ENCODE assay signal across 34 cellular contexts in the genomic region with DNA sequence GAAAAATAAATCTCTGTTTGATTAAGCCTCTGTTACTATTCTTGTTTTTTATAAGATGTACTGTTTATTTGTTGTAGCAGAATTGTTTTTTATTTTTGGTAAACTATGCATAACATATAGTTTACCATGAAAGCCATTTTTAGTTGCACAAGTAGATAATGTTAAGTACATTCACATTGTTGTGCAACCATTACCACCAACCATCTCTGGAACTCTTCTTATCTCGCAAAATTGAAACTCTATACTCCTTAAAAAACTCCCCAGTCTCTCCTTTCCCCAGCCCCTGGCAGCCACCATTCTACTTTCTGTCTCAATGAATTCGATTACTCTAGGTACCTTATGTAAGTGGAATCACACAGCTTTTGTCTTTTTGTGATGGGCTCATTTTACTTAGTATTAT. TPM values are rescaled to one million over a fixed set of nuclear protein-coding genes. Genes with fewer than 3 reads are reported as not detected.
"Had no signal": no experiment of that assay in that cellular context is flagged by ENCODE, and none has a peak within 500 bp of the region (broad histone marks: within the 10 kb centered on the region; RNA-seq: fewer than 3 reads in every experiment).

No MANE protein-coding gene starts in this region.

- FAIRE-seq: frontal cortex, keratinocyte had no signal

- H3K27me3 ChIP-seq: breast epithelium, spleen, uterus had no signal

- H3K4me1 Mint-ChIP-seq: activated CD4-positive, alpha-beta T cell treated with anti-CD3 and anti-CD28 coated beads, Interleukin-2, amount 10 ng/mL, durations not matched to agents 24 days and 14 days; activated naive CD8-positive, alpha-beta T cell treated with anti-CD3 and anti-CD28 coated beads for 36 hours; T-helper 17 cell had no signal

- H3K9me3 ChIP-seq: breast epithelium, mucosa of descending colon, thoracic aorta, uterus had no signal

- H3K9me3 Mint-ChIP-seq: activated CD4-positive, alpha-beta memory T cell treated with anti-CD3 and anti-CD28 coated beads for 36 hours; activated naive CD4-positive, alpha-beta T cell treated with anti-CD3 and anti-CD28 coated beads for 36 hours; dendritic cell treated with granulocyte-macrophage colony-stimulating factor and Interleukin-4, amounts not matched to agents 40 ng/mL and 50 ng/mL, for 4 days; natural killer cell treated with Interleukin-12 subunit alpha and Interleukin-12 subunit beta and Interleukin-15 and Interleukin-18, amount 100 ng/mL, for 72 hours had no signal

- H3K27ac ChIP-seq: breast epithelium, spleen, thoracic aorta, uterus had no signal

- H3K36me3 ChIP-seq: breast epithelium, spleen, thoracic aorta, uterus had no signal

- H3K4me3 Mint-ChIP-seq: activated CD4-positive, alpha-beta memory T cell treated with anti-CD3 and anti-CD28 coated beads for 36 hours; activated CD4-positive, alpha-beta T cell treated with anti-CD3 and anti-CD28 coated beads, Interleukin-2, amount 10 ng/mL, durations not matched to agents 24 days and 14 days; activated naive CD4-positive, alpha-beta T cell treated with anti-CD3 and anti-CD28 coated beads for 36 hours; activated naive CD8-positive, alpha-beta T cell treated with anti-CD3 and anti-CD28 coated beads for 36 hours; activated T-helper 1 cell treated with anti-CD3 and anti-CD28 coated beads, Interleukin-12 subunit alpha, Interleukin-12 subunit beta, Interleukin-2, Interleukin-4 antibody, amounts not matched to agents 30 ng/mL and 10 ng/mL and 1 ng/mL, durations not matched to agents 14 hours and 24 hours and 36 hours; dendritic cell treated with granulocyte-macrophage colony-stimulating factor and Interleukin-4, amounts not matched to agents 40 ng/mL and 50 ng/mL, for 4 days; endodermal cell; natural killer cell treated with Interleukin-12 subunit alpha and Interleukin-12 subunit beta and Interleukin-15 and Interleukin-18, amount 100 ng/mL, for 72 hours; T-helper 17 cell had no signal

- DNase-seq: activated CD4-positive, alpha-beta memory T cell treated with anti-CD3 and anti-CD28 coated beads for 36 hours; activated CD4-positive, alpha-beta T cell treated with anti-CD3 and anti-CD28 coated beads, Interleukin-2, amount 10 ng/mL, durations not matched to agents 24 days and 14 days; activated CD4-positive, CD25-positive, alpha-beta regulatory T cell treated with anti-CD3 and anti-CD28 coated beads, Interleukin-2, amount 50 U/mL, for 72 hours; activated CD8-positive, alpha-beta memory T cell treated with anti-CD3 and anti-CD28 coated beads, Interleukin-2, amount 50 U/mL, for 4 hours; activated effector memory CD4-positive, alpha-beta T cell treated with anti-CD3 and anti-CD28 coated beads, Interleukin-2, amount 50 U/mL, for 16 hours; activated naive CD4-positive, alpha-beta T cell treated with anti-CD3 and anti-CD28 coated beads for 36 hours; activated naive CD8-positive, alpha-beta T cell treated with anti-CD3 and anti-CD28 coated beads for 36 hours; activated T-cell treated with anti-CD3 and anti-CD28 coated beads, Interleukin-2, amount 50 U/mL, for 1 hour; amniotic stem cell; central memory CD4-positive, alpha-beta T cell; endodermal cell; glutamatergic neuron; left cardiac atrium; left ventricle myocardium superior; mucosa of descending colon; posterior cingulate gyrus; right cardiac atrium; spleen; stimulated activated naive CD4-positive, alpha-beta T cell treated with Interleukin-2 at 50 U/mL for 16 hours; T-helper 17 cell; T1000; uterus had no signal

- H3K36me3 Mint-ChIP-seq: activated CD4-positive, alpha-beta memory T cell treated with anti-CD3 and anti-CD28 coated beads for 36 hours; activated naive CD8-positive, alpha-beta T cell treated with anti-CD3 and anti-CD28 coated beads for 36 hours; natural killer cell treated with Interleukin-12 subunit alpha and Interleukin-12 subunit beta and Interleukin-15 and Interleukin-18, amount 100 ng/mL, for 72 hours had no signal

- H3K4me1 ChIP-seq: breast epithelium, spleen, uterus had no signal

- ATAC-seq: esophagus mucosa; left cardiac atrium; left ventricle myocardium superior; mucosa of descending colon; natural killer cell treated with Interleukin-12 subunit alpha and Interleukin-12 subunit beta and Interleukin-15 and Interleukin-18, amount 100 ng/mL, for 72 hours; right cardiac atrium; T-helper 17 cell had no signal

- H3K4me3 ChIP-seq: breast epithelium, mucosa of descending colon, spleen, thoracic aorta, uterus had no signal

- H3K27ac Mint-ChIP-seq: activated CD4-positive, alpha-beta memory T cell treated with anti-CD3 and anti-CD28 coated beads for 36 hours; activated CD4-positive, alpha-beta T cell treated with anti-CD3 and anti-CD28 coated beads, Interleukin-2, amount 10 ng/mL, durations not matched to agents 24 days and 14 days; activated naive CD4-positive, alpha-beta T cell treated with anti-CD3 and anti-CD28 coated beads for 36 hours; activated naive CD8-positive, alpha-beta T cell treated with anti-CD3 and anti-CD28 coated beads for 36 hours; activated T-helper 1 cell treated with anti-CD3 and anti-CD28 coated beads, Interleukin-12 subunit alpha, Interleukin-12 subunit beta, Interleukin-2, Interleukin-4 antibody, amounts not matched to agents 30 ng/mL and 10 ng/mL and 1 ng/mL, durations not matched to agents 14 hours and 24 hours and 36 hours; dendritic cell treated with granulocyte-macrophage colony-stimulating factor and Interleukin-4, amounts not matched to agents 40 ng/mL and 50 ng/mL, for 4 days; endodermal cell; natural killer cell treated with Interleukin-12 subunit alpha and Interleukin-12 subunit beta and Interleukin-15 and Interleukin-18, amount 100 ng/mL, for 72 hours; T-helper 17 cell had no signal

RNA-seq across cellular contexts. Expression of a gene that starts 58.3 kb away (rescaled TPM):
- total RNA-seq: activated CD4-positive, alpha-beta memory T cell treated with anti-CD3 and anti-CD28 coated beads for 36 hours; activated CD4-positive, alpha-beta T cell treated with anti-CD3 and anti-CD28 coated beads, Interleukin-2, amount 10 ng/mL, durations not matched to agents 24 days and 14 days; activated CD8-positive, alpha-beta memory T cell treated with anti-CD3 and anti-CD28 coated beads for 36 hours; activated naive CD4-positive, alpha-beta T cell treated with anti-CD3 and anti-CD28 coated beads for 36 hours; activated naive CD8-positive, alpha-beta T cell treated with anti-CD3 and anti-CD28 coated beads for 36 hours; endodermal cell; frontal cortex; lung microvascular endothelial cell; myocyte; osteoblast had no signal
- polyA plus RNA-seq: keratinocyte had no signal
